ENCODE assay signal across 21 cellular contexts in the genomic region with DNA sequence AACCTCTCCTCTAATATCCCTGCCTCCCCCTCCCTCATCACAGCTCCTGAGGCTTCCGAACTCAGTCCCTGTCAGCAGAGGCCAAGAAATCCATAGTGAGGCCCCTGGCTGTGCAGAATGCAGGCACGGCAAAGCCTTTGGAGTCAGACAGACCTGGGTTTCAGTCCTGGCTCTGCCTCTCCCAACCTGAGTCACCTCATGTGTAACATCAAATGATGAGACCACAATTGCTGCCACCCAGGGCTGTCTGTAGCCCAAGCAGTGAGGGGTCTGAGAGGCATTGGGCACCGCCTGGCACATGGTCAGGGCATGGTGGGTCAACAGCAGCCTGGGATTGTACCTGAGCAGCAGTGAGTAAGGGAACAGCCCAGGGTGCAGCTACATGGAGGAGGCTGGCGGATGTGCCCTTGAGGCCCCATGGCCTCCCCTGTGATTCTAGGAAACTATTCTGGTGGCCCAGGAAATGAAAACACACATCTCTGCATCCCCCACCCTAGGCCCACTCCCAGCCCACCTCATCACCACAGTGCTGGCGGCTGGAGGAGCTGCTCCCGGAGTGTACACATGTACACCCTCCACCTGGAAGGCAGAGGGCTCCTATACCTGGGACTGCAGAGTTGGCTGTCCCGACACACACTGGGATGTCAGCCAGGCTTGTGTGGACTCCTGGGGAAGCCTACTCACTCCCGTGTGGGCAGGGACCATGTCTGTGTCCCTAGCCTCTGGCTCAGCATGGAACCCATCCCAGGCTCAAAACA. TPM values are rescaled to one million over a fixed set of nuclear protein-coding genes. Genes with fewer than 3 reads are reported as not detected.
DNase-seq lines count a peak whose midpoint lies in the region; ATAC-seq and TF ChIP-seq lines count a peak whose summit lies in the region.
"Had no signal": no experiment of that assay in that cellular context is flagged by ENCODE, and none has a peak within 500 bp of the region (broad histone marks: within the 10 kb centered on the region; RNA-seq: fewer than 3 reads in every experiment).

No MANE protein-coding gene starts in this region.

- no peak overlapping the region for H3K27ac ChIP-seq in Panc1 (ENCODE audit: low read length)
- H3K27ac ChIP-seq in parathyroid adenoma, result no peak overlapping the region

- H3K36me3 ChIP-seq in Panc1 (ENCODE audit: control insufficient read depth, insufficient read depth, low read length) (no peaks in the 10 kb centered on the region), parathyroid adenoma (ENCODE audit: control insufficient read depth, insufficient read depth, low read length) (no peaks in the 10 kb centered on the region)
- H3K36me3 ChIP-seq: esophagus muscularis mucosa had no signal

- in situ Hi-C loops in Panc1 (cut with HindIII; ENCODE audit: low pct_unique_long_range_greater_than_20kb, low sequenced_read_pairs), result no loop called here

- POLR2A ChIA-PET in Panc1 (lab: Charles Lee), result no interaction called here

- no peak for TF ChIP-seq CTCF in Panc1 (IDR thresholded peaks at IDR 0.05)
- TF ChIP-seq CTCF in parathyroid adenoma (IDR thresholded peaks at IDR 0.05), result no peak

- H3K27ac Mint-ChIP-seq in activated T-cell treated with anti-CD3 and anti-CD28 coated beads, Interleukin-2, amount 50 U/mL, for 72 hours, result no peak overlapping the region
- H3K27ac Mint-ChIP-seq: activated B cell treated with CpG ODN at 0.5 μM for 24 hours; activated CD8-positive, alpha-beta T cell treated with anti-CD3 and anti-CD28 coated beads, Interleukin-2, amount 10 ng/mL, durations not matched to agents 7 days and 5 days; activated naive CD4-positive, alpha-beta T cell treated with anti-CD3 and anti-CD28 coated beads, Interleukin-2, amount 50 U/mL, for 72 hours; memory B cell; stimulated activated naive CD8-positive, alpha-beta T cell treated with anti-CD3 and anti-CD28 coated beads, Interleukin-15, Interleukin-2, amounts not matched to agents 100 ng/mL and 50 ng/mL, for 24 hours; T-helper 1 cell treated with Interleukin-12 subunit alpha and Interleukin-12 subunit beta and Interleukin-4 antibody, amounts not matched to agents 30 μg/mL and 1 μg/mL, for 36 hours had no signal

- no peaks in the 10 kb centered on the region for H3K27me3 Mint-ChIP-seq in activated T-cell treated with anti-CD3 and anti-CD28 coated beads, Interleukin-2, amount 50 U/mL, for 72 hours (ENCODE audit: low read depth)
- H3K27me3 Mint-ChIP-seq: stimulated activated naive CD8-positive, alpha-beta T cell treated with anti-CD3 and anti-CD28 coated beads, Interleukin-15, Interleukin-2, amounts not matched to agents 100 ng/mL and 50 ng/mL, for 24 hours had no signal

- H3K4me3 ChIP-seq in Panc1 (ENCODE audit: low read depth in 2 of 2, low read length in 2 of 2), result no peak overlapping the region
- H3K4me3 ChIP-seq in parathyroid adenoma (ENCODE audit: low read depth, low read length), result no peak overlapping the region
- H3K4me3 ChIP-seq: dorsolateral prefrontal cortex, esophagus muscularis mucosa had no signal

- intact Hi-C loops in Panc1 (cut with micrococcal nuclease; ENCODE audit: unreplicated experiment), result loop anchor here (5.0 kb wide), 1 partner anchor 87 kb away; no protein-coding TSS in a partner anchor
- intact Hi-C loops in left ventricle myocardium superior (cut with micrococcal nuclease), result no loop called here

- ATAC-seq in Panc1 (peak; percentile 35; the same call in 1 of the 2 replicates), left ventricle myocardium superior (peak; percentile 7)
- ATAC-seq in activated T-cell treated with anti-CD3 and anti-CD28 coated beads, Interleukin-2, amount 50 U/mL, for 72 hours (replicated peaks in 1 of 2), result no peak
- ATAC-seq: activated CD8-positive, alpha-beta T cell treated with anti-CD3 and anti-CD28 coated beads, Interleukin-2, amount 10 ng/mL, durations not matched to agents 7 days and 5 days; activated naive CD4-positive, alpha-beta T cell treated with anti-CD3 and anti-CD28 coated beads, Interleukin-2, amount 50 U/mL, for 72 hours; activated T-cell treated with anti-CD3 and anti-CD28 coated beads, Interleukin-2, amount 50 U/mL, for 4 hours had no signal

- H3K4me1 ChIP-seq in Panc1 (ENCODE audit: control insufficient read depth, insufficient read depth, low read length) (no peaks in the 10 kb centered on the region), parathyroid adenoma (peaks cover 7% of the 10 kb centered on the region)

- CTCF ChIA-PET in Panc1 (lab: Charles Lee), result no interaction called here

- no peaks in the 10 kb centered on the region for H3K36me3 Mint-ChIP-seq in activated T-cell treated with anti-CD3 and anti-CD28 coated beads, Interleukin-2, amount 50 U/mL, for 72 hours (ENCODE audit: insufficient read depth in 2 of 2)
- H3K36me3 Mint-ChIP-seq: activated naive CD4-positive, alpha-beta T cell treated with anti-CD3 and anti-CD28 coated beads, Interleukin-2, amount 50 U/mL, for 72 hours; immature natural killer cell; memory B cell had no signal

- H3K27me3 ChIP-seq in Panc1 (ENCODE audit: control insufficient read depth, insufficient read depth, low read length) (no peaks in the 10 kb centered on the region), parathyroid adenoma (ENCODE audit: control insufficient read depth, insufficient read depth, low read length) (no peaks in the 10 kb centered on the region)

- H3K9ac ChIP-seq in parathyroid adenoma, result no peak overlapping the region

- no peak overlapping the region for H3K4me2 ChIP-seq in parathyroid adenoma (ENCODE audit: low read length)

- no peaks in the 10 kb centered on the region for H3K79me2 ChIP-seq in parathyroid adenoma

- DNase-seq in D341Med (ENCODE audit: low spot score), result peak; percentile 31
- DNase-seq in Panc1 (ENCODE audit: low read depth, low spot score), result no peak
- DNase-seq in left ventricle myocardium superior, result no peak
- DNase-seq in occipital lobe (lab: John Stamatoyannopoulos, UW), result no peak
- DNase-seq in NCI-H1048 (lab: John Stamatoyannopoulos, UW), result no peak
- no peak for DNase-seq in activated T-cell treated with anti-CD3 and anti-CD28 coated beads, Interleukin-2, amount 50 U/mL, for 72 hours
- no peak for DNase-seq in AG08396 (ENCODE audit: low spot score)
- DNase-seq: activated B cell treated with CpG ODN at 0.5 μM for 24 hours; activated CD8-positive, alpha-beta T cell treated with anti-CD3 and anti-CD28 coated beads, Interleukin-2, amount 10 ng/mL, durations not matched to agents 7 days and 5 days; activated T-cell treated with anti-CD3 and anti-CD28 coated beads, Interleukin-2, amount 50 U/mL, for 4 hours; immature natural killer cell; NCI-H510A; SIG-M5 had no signal

- H3K4me3 Mint-ChIP-seq in activated T-cell treated with anti-CD3 and anti-CD28 coated beads, Interleukin-2, amount 50 U/mL, for 72 hours, result no peak overlapping the region
- H3K4me3 Mint-ChIP-seq: activated B cell treated with CpG ODN at 0.5 μM for 24 hours; activated CD8-positive, alpha-beta T cell treated with anti-CD3 and anti-CD28 coated beads, Interleukin-2, amount 10 ng/mL, durations not matched to agents 7 days and 5 days; activated T-cell treated with anti-CD3 and anti-CD28 coated beads, Interleukin-2, amount 50 U/mL, for 4 hours; immature natural killer cell; memory B cell; stimulated activated naive CD8-positive, alpha-beta T cell treated with anti-CD3 and anti-CD28 coated beads, Interleukin-15, Interleukin-2, amounts not matched to agents 100 ng/mL and 50 ng/mL, for 24 hours; T-helper 1 cell treated with Interleukin-12 subunit alpha and Interleukin-12 subunit beta and Interleukin-4 antibody, amounts not matched to agents 30 μg/mL and 1 μg/mL, for 36 hours had no signal

- H3K9me3 Mint-ChIP-seq in activated T-cell treated with anti-CD3 and anti-CD28 coated beads, Interleukin-2, amount 50 U/mL, for 72 hours, result no peaks in the 10 kb centered on the region
- H3K9me3 Mint-ChIP-seq: activated B cell treated with CpG ODN at 0.5 μM for 24 hours; activated naive CD4-positive, alpha-beta T cell treated with anti-CD3 and anti-CD28 coated beads, Interleukin-2, amount 50 U/mL, for 72 hours; activated T-cell treated with anti-CD3 and anti-CD28 coated beads, Interleukin-2, amount 50 U/mL, for 4 hours; immature natural killer cell; memory B cell; stimulated activated naive CD8-positive, alpha-beta T cell treated with anti-CD3 and anti-CD28 coated beads, Interleukin-15, Interleukin-2, amounts not matched to agents 100 ng/mL and 50 ng/mL, for 24 hours; T-helper 1 cell treated with Interleukin-12 subunit alpha and Interleukin-12 subunit beta and Interleukin-4 antibody, amounts not matched to agents 30 μg/mL and 1 μg/mL, for 36 hours had no signal

- no peaks in the 10 kb centered on the region for H3K4me1 Mint-ChIP-seq in activated T-cell treated with anti-CD3 and anti-CD28 coated beads, Interleukin-2, amount 50 U/mL, for 72 hours (ENCODE audit: low read depth)
- H3K4me1 Mint-ChIP-seq: activated B cell treated with CpG ODN at 0.5 μM for 24 hours, immature natural killer cell, memory B cell had no signal

- H3K9me3 ChIP-seq in Panc1 (ENCODE audit: control insufficient read depth, insufficient read depth, low read depth, low read length) (no peaks in the 10 kb centered on the region), parathyroid adenoma (ENCODE audit: control insufficient read depth, low read length) (no peaks in the 10 kb centered on the region)
- H3K9me3 ChIP-seq: esophagus muscularis mucosa had no signal

- no TSS peak for BruUV-seq in Panc1 (replicated peaks; lab: Mats Ljungman, UMichigan)

- peak overlapping the region; percentile 76 for H2AFZ ChIP-seq in parathyroid adenoma

RNA-seq across cellular contexts. Expression of a gene that starts 7.7 kb away (rescaled TPM):
- total RNA-seq in Panc1 (2021; ENCODE audit: unreplicated experiment), result 0.21 TPM
- not detected for polyA plus RNA-seq in Panc1 (2012; ENCODE audit: insufficient read length)
- total RNA-seq in left ventricle myocardium superior, result not detected
- not detected for total RNA-seq in occipital lobe
- not detected for total RNA-seq in activated T-cell treated with anti-CD3 and anti-CD28 coated beads, Interleukin-2, amount 50 U/mL, for 72 hours
- total RNA-seq: activated B cell treated with CpG ODN at 0.5 μM for 24 hours; activated CD8-positive, alpha-beta T cell treated with anti-CD3 and anti-CD28 coated beads, Interleukin-2, amount 10 ng/mL, durations not matched to agents 7 days and 5 days; activated naive CD4-positive, alpha-beta T cell treated with anti-CD3 and anti-CD28 coated beads, Interleukin-2, amount 50 U/mL, for 72 hours; activated T-cell treated with anti-CD3 and anti-CD28 coated beads, Interleukin-2, amount 50 U/mL, for 4 hours; bronchial epithelial cell; esophagus muscularis mucosa had no signal
- polyA plus RNA-seq: immature natural killer cell had no signal

RNA-seq across cellular contexts. Expression of a gene that starts 11.7 kb away (rescaled TPM):
- total RNA-seq in Panc1 (2021; ENCODE audit: unreplicated experiment), result 0.36 TPM
- not detected for polyA plus RNA-seq in Panc1 (2012; ENCODE audit: insufficient read length)
- total RNA-seq in left ventricle myocardium superior, result 31.7 TPM
- total RNA-seq in occipital lobe, result 11.5 TPM
- not detected for total RNA-seq in activated T-cell treated with anti-CD3 and anti-CD28 coated beads, Interleukin-2, amount 50 U/mL, for 72 hours
- total RNA-seq: activated B cell treated with CpG ODN at 0.5 μM for 24 hours; activated CD8-positive, alpha-beta T cell treated with anti-CD3 and anti-CD28 coated beads, Interleukin-2, amount 10 ng/mL, durations not matched to agents 7 days and 5 days; activated naive CD4-positive, alpha-beta T cell treated with anti-CD3 and anti-CD28 coated beads, Interleukin-2, amount 50 U/mL, for 72 hours had no signal

RNA-seq across cellular contexts. Expression of a gene that starts 47.0 kb away (rescaled TPM):
- 0.23 TPM for total RNA-seq in Panc1 (2021; ENCODE audit: unreplicated experiment)
- polyA plus RNA-seq in Panc1 (2012; ENCODE audit: insufficient read length), result 0.11 TPM
- 0.35 TPM for total RNA-seq in left ventricle myocardium superior
- 0.47 TPM for total RNA-seq in occipital lobe
- under 1 TPM; 0.86 TPM for total RNA-seq in activated T-cell treated with anti-CD3 and anti-CD28 coated beads, Interleukin-2, amount 50 U/mL, for 72 hours
- total RNA-seq: bronchial epithelial cell had no signal

RNA-seq across cellular contexts. Expression of a gene that starts 55.9 kb away (rescaled TPM):
- total RNA-seq in Panc1 (2021; ENCODE audit: unreplicated experiment), result 23.0 TPM
- polyA plus RNA-seq in Panc1 (2012; ENCODE audit: insufficient read length), result 20.1 TPM
- 11.2 TPM for total RNA-seq in left ventricle myocardium superior
- total RNA-seq in occipital lobe, result 43.2 TPM
- total RNA-seq in activated T-cell treated with anti-CD3 and anti-CD28 coated beads, Interleukin-2, amount 50 U/mL, for 72 hours, result 1 to 10 TPM; 7.2 to 8.4 TPM

Comparison
In these comparisons a context has a peak if more than half of its experiments do, and no peak if none do; other contexts are left out.
1. ATAC-seq: peak in Panc1 (single experiment) and left ventricle myocardium superior (single experiment); none in activated T-cell treated with anti-CD3 and anti-CD28 coated beads, Interleukin-2, amount 50 U/mL, for 72 hours (0 of 2).